ENCODE assay signal across 26 cellular contexts in genomic region chr2:109478906-109479493, GRCh38.
"Had no signal": no experiment of that assay in that cellular context is flagged by ENCODE, and none has a peak within 500 bp of the region (broad histone marks: within the 10 kb centered on the region; RNA-seq: fewer than 3 reads in every experiment).

No MANE protein-coding gene starts in this region.

- H3K4me1 Mint-ChIP-seq: T-cell, WTC11 had no signal

- ATAC-seq: activated T-cell treated with anti-CD3 and anti-CD28 coated beads, Interleukin-2, amount 50 U/mL, for 72 hours; gastroesophageal sphincter; left lobe of liver; natural killer cell; pancreas; right lobe of liver; T-cell; WTC11 had no signal

- H3K27me3 ChIP-seq: breast epithelium, gastroesophageal sphincter, pancreas, right lobe of liver, testis, vagina had no signal

- H3K9me3 ChIP-seq: breast epithelium, gastroesophageal sphincter, pancreas, right lobe of liver, testis, vagina had no signal

- H3K27ac Mint-ChIP-seq: activated CD4-positive, alpha-beta memory T cell treated with anti-CD3 and anti-CD28 coated beads for 36 hours; activated naive CD4-positive, alpha-beta T cell treated with anti-CD3 and anti-CD28 coated beads for 36 hours; activated naive CD8-positive, alpha-beta T cell treated with anti-CD3 and anti-CD28 coated beads, Interleukin-2, amount 10 ng/mL, durations not matched to agents 7 days and 5 days; activated T-cell treated with anti-CD3 and anti-CD28 coated beads, Interleukin-2, amount 50 U/mL, for 72 hours; natural killer cell; stimulated activated naive B cell treated with anti-CD40 and anti-IgM and Interleukin-4, amounts not matched to agents 10 μg/mL and 1 μg/mL and 100 μg/mL, for 72 hours; T-cell; type B pancreatic cell; WTC11 had no signal

- H3K36me3 Mint-ChIP-seq: activated CD4-positive, alpha-beta memory T cell treated with anti-CD3 and anti-CD28 coated beads for 36 hours; activated naive CD8-positive, alpha-beta T cell treated with anti-CD3 and anti-CD28 coated beads, Interleukin-2, amount 10 ng/mL, durations not matched to agents 7 days and 5 days; natural killer cell; stimulated activated naive B cell treated with anti-CD40 and anti-IgM and Interleukin-4, amounts not matched to agents 10 μg/mL and 1 μg/mL and 100 μg/mL, for 72 hours; type B pancreatic cell; WTC11 had no signal

- H3K9me3 Mint-ChIP-seq: activated CD4-positive, alpha-beta memory T cell treated with anti-CD3 and anti-CD28 coated beads for 36 hours; activated naive CD4-positive, alpha-beta T cell treated with anti-CD3 and anti-CD28 coated beads for 36 hours; activated naive CD8-positive, alpha-beta T cell treated with anti-CD3 and anti-CD28 coated beads, Interleukin-2, amount 10 ng/mL, durations not matched to agents 7 days and 5 days; activated T-cell treated with anti-CD3 and anti-CD28 coated beads, Interleukin-2, amount 50 U/mL, for 72 hours; natural killer cell; stimulated activated naive B cell treated with anti-CD40 and anti-IgM and Interleukin-4, amounts not matched to agents 10 μg/mL and 1 μg/mL and 100 μg/mL, for 72 hours; T-cell; WTC11 had no signal

- H3K4me3 ChIP-seq: breast epithelium, gastroesophageal sphincter, pancreas, right lobe of liver, testis, vagina had no signal

- H3K27ac ChIP-seq: breast epithelium, epithelial cell of prostate, gastroesophageal sphincter, pancreas, right lobe of liver, testis, vagina had no signal

- H3K36me3 ChIP-seq: breast epithelium, gastroesophageal sphincter, pancreas, right lobe of liver, vagina had no signal

- H3K27me3 Mint-ChIP-seq: activated CD4-positive, alpha-beta memory T cell treated with anti-CD3 and anti-CD28 coated beads for 36 hours; activated naive CD8-positive, alpha-beta T cell treated with anti-CD3 and anti-CD28 coated beads, Interleukin-2, amount 10 ng/mL, durations not matched to agents 7 days and 5 days had no signal

- DNase-seq: activated CD4-positive, alpha-beta memory T cell treated with anti-CD3 and anti-CD28 coated beads for 36 hours; activated effector memory CD4-positive, alpha-beta T cell treated with Interleukin-2 at 50 U/mL for 16 hours; activated naive CD4-positive, alpha-beta T cell treated with anti-CD3 and anti-CD28 coated beads for 36 hours; activated naive CD8-positive, alpha-beta T cell treated with anti-CD3 and anti-CD28 coated beads, Interleukin-2, amount 10 ng/mL, durations not matched to agents 7 days and 5 days; activated T-cell treated with anti-CD3 and anti-CD28 coated beads, Interleukin-2, amount 50 U/mL, for 72 hours; amniotic stem cell; cerebellar nuclear complex; cortex of kidney; head of caudate nucleus; mammary epithelial cell; midbrain; natural killer cell; pancreas; right lobe of liver; small intestine; stimulated activated CD4-positive, alpha-beta T cell treated with anti-CD3 and anti-CD28 coated beads, Interleukin-15, amount 100 ng/mL, for 24 hours; stimulated activated naive B cell treated with anti-CD40 and anti-IgM and Interleukin-4, amounts not matched to agents 10 μg/mL and 1 μg/mL and 100 μg/mL, for 72 hours; T-cell; testis had no signal

- H3K4me3 Mint-ChIP-seq: activated CD4-positive, alpha-beta memory T cell treated with anti-CD3 and anti-CD28 coated beads for 36 hours; activated naive CD4-positive, alpha-beta T cell treated with anti-CD3 and anti-CD28 coated beads for 36 hours; activated naive CD8-positive, alpha-beta T cell treated with anti-CD3 and anti-CD28 coated beads, Interleukin-2, amount 10 ng/mL, durations not matched to agents 7 days and 5 days; activated T-cell treated with anti-CD3 and anti-CD28 coated beads, Interleukin-2, amount 50 U/mL, for 72 hours; natural killer cell; stimulated activated naive B cell treated with anti-CD40 and anti-IgM and Interleukin-4, amounts not matched to agents 10 μg/mL and 1 μg/mL and 100 μg/mL, for 72 hours; T-cell; type B pancreatic cell; WTC11 had no signal
